8 cellular contexts compared by ENCODE assay signal in the genomic region with DNA sequence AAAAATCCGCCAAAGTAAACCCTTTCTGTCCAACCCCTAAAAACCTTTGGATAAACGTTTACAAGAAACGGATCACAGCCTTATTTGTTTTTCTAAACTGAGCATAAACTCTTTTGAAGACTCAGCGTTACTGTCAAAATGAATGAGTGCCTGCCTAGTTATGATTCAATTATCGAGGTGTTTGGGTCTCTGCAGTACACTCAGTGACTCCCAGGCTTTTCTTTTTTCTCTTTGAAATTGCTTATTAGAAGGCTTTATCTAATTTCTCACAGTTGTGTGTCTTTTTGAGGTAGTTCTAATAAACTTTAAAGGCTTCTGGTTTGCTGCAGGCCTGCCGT. TPM values are rescaled to one million over a fixed set of nuclear protein-coding genes. Genes with fewer than 3 reads are reported as not detected.
DNase-seq lines count a peak whose midpoint lies in the region; ATAC-seq and TF ChIP-seq lines count a peak whose summit lies in the region.

No MANE protein-coding gene starts in this region.

- H3K27ac Mint-ChIP-seq in stimulated activated naive CD8-positive, alpha-beta T cell treated with anti-CD3 and anti-CD28 coated beads, Interleukin-15, Interleukin-2, amounts not matched to agents 100 ng/mL and 50 ng/mL, for 24 hours, result peak overlapping the region; percentile 97

- intact Hi-C loops in sciatic nerve (cut with DNase I), result no loop called here

- no peaks in the 10 kb centered on the region for H3K27me3 Mint-ChIP-seq in stimulated activated naive CD8-positive, alpha-beta T cell treated with anti-CD3 and anti-CD28 coated beads, Interleukin-15, Interleukin-2, amounts not matched to agents 100 ng/mL and 50 ng/mL, for 24 hours

- DNase-seq in stimulated activated naive CD8-positive, alpha-beta T cell treated with anti-CD3 and anti-CD28 coated beads, Interleukin-15, Interleukin-2, amounts not matched to agents 100 U/mL and 50 U/mL, for 24 hours, result no peak
- DNase-seq in cardiac fibroblast (ENCODE audit: low read depth in 2 of 2) (no peak), sciatic nerve (ENCODE audit: low spot score) (no peak), mesenteric fat pad (ENCODE audit: low spot score) (no peak), T-helper 9 cell (no peak)

- ATAC-seq in stimulated activated naive CD8-positive, alpha-beta T cell treated with anti-CD3 and anti-CD28 coated beads, Interleukin-15, Interleukin-2, amounts not matched to agents 100 U/mL and 50 U/mL, for 24 hours, result no peak
- peak; percentile 1 for ATAC-seq in HG03575 (IDR thresholded peaks at IDR 0.05; ENCODE audit: extremely low read depth, insufficient number of reproducible peaks, low FRiP score, unreplicated experiment)
- ATAC-seq in sciatic nerve, result no peak

- H3K4me3 ChIP-seq in cardiac fibroblast (replicated peaks in 1 of 2; ENCODE audit: low read depth in 2 of 2, low read length in 2 of 2), result peak overlapping the region; percentile 82 to 83
- H3K4me3 ChIP-seq in mucosa of stomach (ENCODE audit: low read length), result peak overlapping the region; percentile 96

- no peaks in the 10 kb centered on the region for H3K36me3 ChIP-seq in mucosa of stomach (ENCODE audit: control insufficient read depth, insufficient read depth, low read length)

- H3K27me3 ChIP-seq in mucosa of stomach (ENCODE audit: control insufficient read depth, insufficient read depth, low read length), result no peaks in the 10 kb centered on the region

- peaks cover 50% of the 10 kb centered on the region for H3K36me3 Mint-ChIP-seq in stimulated activated naive CD8-positive, alpha-beta T cell treated with anti-CD3 and anti-CD28 coated beads, Interleukin-15, Interleukin-2, amounts not matched to agents 100 ng/mL and 50 ng/mL, for 24 hours (ENCODE audit: low read depth)

- peak overlapping the region; percentile 99 for H3K9ac ChIP-seq in mucosa of stomach (ENCODE audit: low read length)

- H3K4me3 Mint-ChIP-seq in stimulated activated naive CD8-positive, alpha-beta T cell treated with anti-CD3 and anti-CD28 coated beads, Interleukin-15, Interleukin-2, amounts not matched to agents 100 ng/mL and 50 ng/mL, for 24 hours, result peak overlapping the region; percentile 91

- H3K4me1 ChIP-seq in mucosa of stomach (ENCODE audit: control insufficient read depth, insufficient read depth, low read length), result no peaks in the 10 kb centered on the region

- peaks cover 72% of the 10 kb centered on the region for H3K4me1 Mint-ChIP-seq in stimulated activated naive CD8-positive, alpha-beta T cell treated with anti-CD3 and anti-CD28 coated beads, Interleukin-15, Interleukin-2, amounts not matched to agents 100 ng/mL and 50 ng/mL, for 24 hours (ENCODE audit: low read depth)

- no peak for TF ChIP-seq CTCF in cardiac fibroblast (IDR thresholded peaks at IDR 0.05; ENCODE audit: low read depth, low read length)

- no peaks in the 10 kb centered on the region for H3K9me3 Mint-ChIP-seq in stimulated activated naive CD8-positive, alpha-beta T cell treated with anti-CD3 and anti-CD28 coated beads, Interleukin-15, Interleukin-2, amounts not matched to agents 100 ng/mL and 50 ng/mL, for 24 hours

- no peaks in the 10 kb centered on the region for H3K9me3 ChIP-seq in mucosa of stomach (ENCODE audit: control insufficient read depth, low read length)

RNA-seq across cellular contexts. Expression of gene RHBDD1, which starts 0.7 kb away (rescaled TPM):
- 66.0 TPM for total RNA-seq in sciatic nerve
- total RNA-seq in mesenteric fat pad, result 31.9 TPM

RNA-seq across cellular contexts. Expression of gene IRS1, which starts 36.9 kb away (rescaled TPM):
- total RNA-seq in sciatic nerve (33.8 TPM), mesenteric fat pad (17.0 TPM)
